Comparison of ENCODE assay signal across 26 cellular contexts in the genomic region with DNA sequence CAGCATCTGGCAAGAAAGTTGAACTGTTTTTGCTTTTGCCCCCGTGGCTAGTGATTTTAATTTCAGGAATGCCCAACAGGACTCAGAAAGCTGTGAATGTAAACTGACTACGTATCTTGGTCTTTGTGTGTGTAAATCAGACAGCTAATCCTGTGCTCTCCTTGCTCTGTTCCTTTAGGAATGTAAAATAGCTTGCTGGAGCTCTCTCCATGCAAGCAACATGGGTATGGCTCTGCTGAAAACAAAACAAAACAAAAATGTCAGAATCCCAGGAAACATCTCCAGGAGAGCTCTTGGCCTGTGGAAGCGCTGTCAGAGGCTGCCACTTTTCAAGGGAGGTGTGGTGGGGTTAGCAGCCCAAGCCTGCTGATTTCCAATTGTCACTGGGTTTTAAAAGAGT.
DNase-seq lines count a peak whose midpoint lies in the region; ATAC-seq and TF ChIP-seq lines count a peak whose summit lies in the region.
"Had no signal": no experiment of that assay in that cellular context is flagged by ENCODE, and none has a peak within 500 bp of the region (broad histone marks: within the 10 kb centered on the region; RNA-seq: fewer than 3 reads in every experiment).

No MANE protein-coding gene starts in this region.

- H3K4me3 ChIP-seq in SJSA1 (no peak overlapping the region), hepatocyte (no peak overlapping the region), urinary bladder (ENCODE audit: low read depth, low read length) (no peak overlapping the region), gastroesophageal sphincter (no peak overlapping the region)
- H3K4me3 ChIP-seq: dorsolateral prefrontal cortex, pancreas, right atrium auricular region, upper lobe of right lung had no signal

- H3K9me3 ChIP-seq in SJSA1 (replicated peaks) (no peaks in the 10 kb centered on the region), hepatocyte (ENCODE audit: low read depth) (no peaks in the 10 kb centered on the region), gastroesophageal sphincter (no peaks in the 10 kb centered on the region)
- H3K9me3 ChIP-seq: pancreas, right atrium auricular region, upper lobe of right lung had no signal

- H3K27me3 ChIP-seq in SJSA1 (replicated peaks) (no peaks in the 10 kb centered on the region), hepatocyte (no peaks in the 10 kb centered on the region), gastroesophageal sphincter (no peaks in the 10 kb centered on the region)
- H3K27me3 ChIP-seq: pancreas, right atrium auricular region, upper lobe of right lung had no signal

- no peaks in the 10 kb centered on the region for H4K20me1 ChIP-seq in hepatocyte (ENCODE audit: insufficient read depth, poor library complexity, severe bottlenecking)

- H2AFZ ChIP-seq in hepatocyte, result peak overlapping the region; percentile 32

- ATAC-seq in GM18909 (IDR thresholded peaks at IDR 0.05; ENCODE audit: poor library complexity, unreplicated experiment) (no peak), gastroesophageal sphincter (no peak), GM18498 (IDR thresholded peaks at IDR 0.05; ENCODE audit: unreplicated experiment) (no peak)
- ATAC-seq: activated CD4-positive, CD25-positive, alpha-beta regulatory T cell treated with anti-CD3 and anti-CD28 coated beads, Interleukin-2, amount 50 U/mL, for 24 hours; naive thymus-derived CD4-positive, alpha-beta T cell; pancreas; upper lobe of right lung had no signal

- TF ChIP-seq EP300 in gastroesophageal sphincter (IDR thresholded peaks at IDR 0.05), result no peak

- DNase-seq in GM04503 (ENCODE audit: low read depth), result peak; percentile 51
- peak; percentile 48 to 83 for DNase-seq in SJSA1 (ENCODE audit: low read depth in 1 of 2, low spot score in 2 of 2)
- DNase-seq in hepatocyte (ENCODE audit: low spot score), result no peak
- DNase-seq: activated CD8-positive, alpha-beta memory T cell treated with anti-CD3 and anti-CD28 coated beads for 24 hours; activated naive CD4-positive, alpha-beta T cell treated with Interleukin-2 at 50 U/mL for 16 hours; activated T-cell treated with anti-CD3 and anti-CD28 coated beads, Interleukin-2, amount 50 U/mL, for 24 hours; caudate nucleus; CD4-positive, alpha-beta memory T cell; DMS 273 treated with DMSO at 0.1 percent for 48 hours; dorsolateral prefrontal cortex; foreskin melanocyte; GDM1; hypothalamus; naive thymus-derived CD4-positive, alpha-beta T cell; NCI-H1105 treated with DMSO at 0.1 percent for 48 hours; NCI-H2029 treated with DMSO at 0.1 percent for 48 hours; pancreas; Right ventricle myocardium superior; stimulated activated CD8-positive, alpha-beta memory T cell treated with anti-CD3 and anti-CD28 coated beads, Interleukin-4, amount 100 ng/mL, for 48 hours; upper lobe of right lung had no signal

- no peak overlapping the region for H3K4me2 ChIP-seq in hepatocyte

- TF ChIP-seq CTCF in hepatocyte (IDR thresholded peaks at IDR 0.05; ENCODE audit: poor library complexity) (no peak), gastroesophageal sphincter (IDR thresholded peaks at IDR 0.05) (no peak)

- 57% methylated on average over 3 of the region's 3 CpGs for WGBS in hepatocyte (ENCODE audit: low lambda C conversion rate, missing lambda C conversion rate)
- WGBS in urinary bladder, result 40% methylated on average over 3 of the region's 3 CpGs
- WGBS in gastroesophageal sphincter (ENCODE audit: low coverage in 1 of 2), 2 donors, result 41 to 61% methylated on average over 3 of the region's 3 CpGs

- H3K4me1 ChIP-seq in SJSA1 (replicated peaks), result peaks cover 43% of the 10 kb centered on the region
- H3K4me1 ChIP-seq in hepatocyte (ENCODE audit: insufficient read depth), result no peaks in the 10 kb centered on the region
- no peaks in the 10 kb centered on the region for H3K4me1 ChIP-seq in urinary bladder (ENCODE audit: insufficient read depth)
- H3K4me1 ChIP-seq in gastroesophageal sphincter, result no peaks in the 10 kb centered on the region
- H3K4me1 ChIP-seq: pancreas, right atrium auricular region, upper lobe of right lung had no signal

- H3K36me3 ChIP-seq in SJSA1, result no peaks in the 10 kb centered on the region
- no peaks in the 10 kb centered on the region for H3K36me3 ChIP-seq in hepatocyte (replicated peaks; ENCODE audit: insufficient read depth, low read depth)
- no peaks in the 10 kb centered on the region for H3K36me3 ChIP-seq in urinary bladder (ENCODE audit: insufficient read depth)
- H3K36me3 ChIP-seq in gastroesophageal sphincter, result no peaks in the 10 kb centered on the region
- H3K36me3 ChIP-seq: pancreas, right atrium auricular region, upper lobe of right lung had no signal

- no peaks in the 10 kb centered on the region for H3K79me2 ChIP-seq in hepatocyte

- peak overlapping the region; percentile 82 for H3K27ac ChIP-seq in SJSA1
- no peak overlapping the region for H3K27ac ChIP-seq in hepatocyte
- H3K27ac ChIP-seq in urinary bladder (ENCODE audit: low read depth), result peak overlapping the region; percentile 7
- no peak overlapping the region for H3K27ac ChIP-seq in gastroesophageal sphincter
- H3K27ac ChIP-seq: dorsolateral prefrontal cortex, pancreas, right atrium auricular region, upper lobe of right lung had no signal

- H3K9me2 ChIP-seq in hepatocyte (replicated peaks; ENCODE audit: insufficient read depth), result no peaks in the 10 kb centered on the region

- TF ChIP-seq POLR2A in gastroesophageal sphincter (IDR thresholded peaks at IDR 0.05), result no peak

Comparison
In these comparisons a context has a peak if more than half of its experiments do, and no peak if none do; other contexts are left out.
1. H3K27ac ChIP-seq: peak in SJSA1 (single experiment) and urinary bladder (single experiment); none in hepatocyte (single experiment) and gastroesophageal sphincter (0 of 4).